Comparison of ENCODE assay signal across 2 cellular contexts in genomic region chr14:69287096-69287991, GRCh38.
TF ChIP-seq lines count a peak whose summit lies in the region.

No MANE protein-coding gene starts in this region.

TF ChIP-seq in H1, 55 proteins besides CTCF, POLR2A, EP300 and RAD21 (continued from another document):
- TF ChIP-seq CEBPB (IDR thresholded peaks at IDR 0.05; ENCODE audit: low read depth, low read length) (no peak), BCL11A (IDR thresholded peaks at IDR 0.05; ENCODE audit: low read depth in 2 of 2, low read length in 2 of 2) (no peak), RFX5 (IDR thresholded peaks at IDR 0.05; ENCODE audit: borderline replicate concordance, low read depth, low read length) (no peak), KDM4A (IDR thresholded peaks at IDR 0.05; ENCODE audit: low read depth, low read length, severe bottlenecking) (no peak)

TF ChIP-seq in neural cell, 6 proteins besides CTCF, POLR2A, EP300 and RAD21 (continued from another document):
- TF ChIP-seq TAF1 (IDR thresholded peaks at IDR 0.05; ENCODE audit: low read depth) (no peak), POLR2AphosphoS5 (IDR thresholded peaks at IDR 0.05) (no peak), SMC3 (conservative IDR thresholded peaks at IDR 0.05; ENCODE audit: poor library complexity) (no peak), REST (IDR thresholded peaks at IDR 0.05; ENCODE audit: borderline replicate concordance) (no peak), MXI1 (conservative IDR thresholded peaks at IDR 0.05; ENCODE audit: poor library complexity, severe bottlenecking) (no peak)
